In the genomic region with DNA sequence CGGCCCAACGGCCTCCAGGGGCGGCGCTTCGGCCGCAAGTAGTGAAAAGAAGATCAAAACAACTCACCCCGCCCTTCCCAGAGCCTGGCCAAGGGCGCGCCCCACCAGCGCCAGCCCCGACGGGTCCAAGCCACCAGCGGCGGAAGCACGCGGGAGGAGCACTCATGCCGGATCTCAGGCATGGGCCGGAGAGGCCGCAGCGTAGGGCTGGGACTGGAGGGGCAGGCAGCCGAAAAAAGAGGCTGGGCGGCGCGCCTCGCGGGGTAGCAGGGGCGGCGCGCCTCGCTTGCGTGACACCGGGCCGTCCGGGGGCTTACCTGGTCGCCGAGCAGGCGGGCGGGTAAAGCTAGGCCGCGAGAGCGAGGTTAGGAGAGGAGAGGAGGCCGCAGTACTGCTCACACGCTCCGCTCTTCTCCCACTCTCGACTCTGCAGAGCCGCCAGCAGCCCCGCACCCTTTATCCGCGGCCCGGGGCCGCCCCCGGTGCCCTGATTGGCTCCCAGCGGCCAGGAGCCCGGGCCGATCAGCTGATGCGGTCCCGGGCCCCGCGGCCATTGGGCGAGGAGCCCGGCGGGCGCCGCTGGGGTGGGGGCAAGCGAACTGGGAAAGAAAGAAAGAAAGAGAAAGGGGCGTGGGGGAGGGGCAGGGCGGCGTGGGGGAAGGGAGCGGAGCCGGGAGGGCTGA, we compare ENCODE assay signal across 8 cellular contexts. TPM values are rescaled to one million over a fixed set of nuclear protein-coding genes. Genes with fewer than 3 reads are reported as not detected.
DNase-seq lines count a peak whose midpoint lies in the region; ATAC-seq lines count a peak whose summit lies in the region.

Gene GLUL (minus strand): TSS at position 429 of the 683 bp plus-strand sequence. CDS start 3,053 bp downstream, outside the sequence.

- DNase-seq in COLO668 (lab: John Stamatoyannopoulos, UW; ENCODE audit: unreplicated experiment) (peak; percentile 98), HT-29 (ENCODE audit: low spot score) (peak; percentile 92), NOMO-1 (lab: John Stamatoyannopoulos, UW; ENCODE audit: unreplicated experiment in 2 of 2) (peak; percentile 75 to 89), epidermal melanocyte (ENCODE audit: insufficient read length, low spot score) (peak; percentile 94), midbrain (lab: John Stamatoyannopoulos, UW) (peak; percentile 97)
- DNase-seq in activated CD8-positive, alpha-beta memory T cell treated with anti-CD3 and anti-CD28 coated beads, Interleukin-2, amount 50 U/mL, for 48 hours = peak; percentile 80
- peak; percentile 43 to 45 for DNase-seq in stimulated activated CD8-positive, alpha-beta memory T cell treated with anti-CD3 and anti-CD28 coated beads, Interleukin-15, amount 100 ng/mL, for 48 hours (ENCODE audit: low read depth in 2 of 2)

- peak; percentile 71 for ATAC-seq in GM21360 (IDR thresholded peaks at IDR 0.05; ENCODE audit: unreplicated experiment)

RNA-seq across cellular contexts. Expression of gene GLUL, which starts in this region (rescaled TPM):
- total RNA-seq in HT-29 (2014; rRNA removed; shearing (Covaris generic)) = 212 and 243 TPM in 2 replicates

Comparison
In these comparisons a context has a peak if more than half of its experiments do, and no peak if none do; other contexts are left out.
1. Peak in every context shown above with its lines: DNase-seq and ATAC-seq.
2. DNase-seq: peak in every context shown above with its lines; median percentile 98 in COLO668; 97 in midbrain; 94 in epidermal melanocyte; 92 in HT-29; 82 in NOMO-1; 80 in activated CD8-positive, alpha-beta memory T cell treated with anti-CD3 and anti-CD28 coated beads, Interleukin-2, amount 50 U/mL, for 48 hours; 44 in stimulated activated CD8-positive, alpha-beta memory T cell treated with anti-CD3 and anti-CD28 coated beads, Interleukin-15, amount 100 ng/mL, for 48 hours.